30 cellular contexts compared by ENCODE assay signal in genomic region chr2:61946661-61947060, GRCh38. TPM values are rescaled to one million over a fixed set of nuclear protein-coding genes. Genes with fewer than 3 reads are reported as not detected.
DNase-seq lines count a peak whose midpoint lies in the region; ATAC-seq and TF ChIP-seq lines count a peak whose summit lies in the region.
"Had no signal": no experiment of that assay in that cellular context is flagged by ENCODE, and none has a peak within 500 bp of the region (broad histone marks: within the 10 kb centered on the region; RNA-seq: fewer than 3 reads in every experiment).

No MANE protein-coding gene starts in this region.

- ATAC-seq in HCT116 (no peak), memory B cell (ENCODE audit: low read depth) (no peak), GM19455 (IDR thresholded peaks at IDR 0.05; ENCODE audit: unreplicated experiment) (no peak)
- ATAC-seq: heart right ventricle; mucosa of descending colon; natural killer cell; stimulated activated naive B cell treated with anti-CD40 and anti-IgM and Interleukin-4, amounts not matched to agents 10 μg/mL and 1 μg/mL and 100 μg/mL, for 72 hours had no signal

- no peak overlapping the region for H2AFZ ChIP-seq in HCT116 (ENCODE audit: low read depth, low read length, poor library complexity, severe bottlenecking)

- no peaks in the 10 kb centered on the region for H4K20me1 ChIP-seq in HCT116 (ENCODE audit: insufficient read depth)
- H4K20me1 ChIP-seq: BLaER1 treated with 17β-estradiol and CSF1 and Interleukin-3, amounts not matched to agents 10 nM and 100 nM had no signal

- no peak overlapping the region for H3K27ac ChIP-seq in HCT116 (ENCODE audit: low read depth, low read length)
- H3K27ac ChIP-seq: BLaER1 treated with 17β-estradiol and CSF1 and Interleukin-3, amounts not matched to agents 10 nM and 100 nM; esophagus squamous epithelium; lower lobe of right lung; skin epidermis; upper lobe of left lung had no signal

- H3K4me1 ChIP-seq in Caco-2 (peaks cover 68% of the 10 kb centered on the region), HCT116 (ENCODE audit: control insufficient read depth in 1 of 2, insufficient read depth in 2 of 2, low read length in 2 of 2) (peaks cover 30 to 39% of the 10 kb centered on the region in 2 experiments), adipocyte (ENCODE audit: control insufficient read depth, insufficient read depth, low read length) (peaks cover 16% of the 10 kb centered on the region)
- H3K4me1 ChIP-seq: lower lobe of right lung had no signal

- BruUV-seq in Caco-2 (replicated peaks; lab: Mats Ljungman, UMichigan) (no TSS peak), HCT116 (replicated peaks; lab: Mats Ljungman, UMichigan) (no TSS peak)

- no peaks in the 10 kb centered on the region for H3K27me3 Mint-ChIP-seq in Caco-2 (ENCODE audit: insufficient read depth, unreplicated experiment)
- H3K27me3 Mint-ChIP-seq in memory B cell, result no peaks in the 10 kb centered on the region
- H3K27me3 Mint-ChIP-seq in activated naive CD4-positive, alpha-beta T cell treated with anti-CD3 and anti-CD28 coated beads, Interleukin-2, amount 10 ng/mL, durations not matched to agents 7 days and 5 days, result no peaks in the 10 kb centered on the region
- H3K27me3 Mint-ChIP-seq: activated CD4-positive, alpha-beta T cell treated with anti-CD3 and anti-CD28 coated beads, Interleukin-2, amount 10 ng/mL, durations not matched to agents 7 days and 5 days; activated naive CD8-positive, alpha-beta T cell treated with anti-CD3 and anti-CD28 coated beads, Interleukin-2, amount 10 ng/mL, durations not matched to agents 7 days and 5 days; central memory CD8-positive, alpha-beta T cell; stimulated activated naive B cell treated with anti-CD40 and anti-IgM and Interleukin-4, amounts not matched to agents 10 μg/mL and 1 μg/mL and 100 μg/mL, for 72 hours had no signal

- H3K9ac ChIP-seq in HCT116 (ENCODE audit: low read length), result no peak overlapping the region
- no peak overlapping the region for H3K9ac ChIP-seq in adipocyte (ENCODE audit: low read length)
- H3K9ac ChIP-seq: BLaER1 treated with 17β-estradiol and CSF1 and Interleukin-3, amounts not matched to agents 10 nM and 100 nM had no signal

- H3K4me3 Mint-ChIP-seq in Caco-2 (ENCODE audit: unreplicated experiment), result peak overlapping the region; percentile 21
- H3K4me3 Mint-ChIP-seq in memory B cell, result no peak overlapping the region
- no peak overlapping the region for H3K4me3 Mint-ChIP-seq in activated naive CD4-positive, alpha-beta T cell treated with anti-CD3 and anti-CD28 coated beads, Interleukin-2, amount 10 ng/mL, durations not matched to agents 7 days and 5 days
- H3K4me3 Mint-ChIP-seq: activated CD4-positive, alpha-beta T cell treated with anti-CD3 and anti-CD28 coated beads, Interleukin-2, amount 10 ng/mL, durations not matched to agents 7 days and 5 days; activated naive CD8-positive, alpha-beta T cell treated with anti-CD3 and anti-CD28 coated beads, Interleukin-2, amount 10 ng/mL, durations not matched to agents 7 days and 5 days; central memory CD8-positive, alpha-beta T cell; natural killer cell; stimulated activated naive B cell treated with anti-CD40 and anti-IgM and Interleukin-4, amounts not matched to agents 10 μg/mL and 1 μg/mL and 100 μg/mL, for 72 hours had no signal

- no peak for TF ChIP-seq RAD21 in HCT116 (IDR thresholded peaks at IDR 0.05; ENCODE audit: low read depth)

- CTCF ChIA-PET in Caco-2 (lab: Charles Lee) (no interaction called here), HCT116 (lab: Charles Lee) (no interaction called here)
- CTCF ChIA-PET in activated naive CD4-positive, alpha-beta T cell treated with anti-CD3 and anti-CD28 coated beads, Interleukin-2, amount 10 ng/mL, durations not matched to agents 7 days and 5 days (lab: Charles Lee), result no interaction called here

- H3K9me2 ChIP-seq in HCT116 (ENCODE audit: insufficient read depth), result no peaks in the 10 kb centered on the region

- H3K4me1 Mint-ChIP-seq in Caco-2 (ENCODE audit: low read depth, unreplicated experiment), result peaks cover 44% of the 10 kb centered on the region
- H3K4me1 Mint-ChIP-seq in memory B cell, result peaks cover 5% of the 10 kb centered on the region
- H3K4me1 Mint-ChIP-seq in activated naive CD4-positive, alpha-beta T cell treated with anti-CD3 and anti-CD28 coated beads, Interleukin-2, amount 10 ng/mL, durations not matched to agents 7 days and 5 days, result peaks cover 3% of the 10 kb centered on the region
- H3K4me1 Mint-ChIP-seq: central memory CD8-positive, alpha-beta T cell had no signal

- intact Hi-C loops in Caco-2 (cut with micrococcal nuclease; ENCODE audit: unreplicated experiment) (no loop called here), HCT116 (cut with micrococcal nuclease) (no loop called here)

- 0 out of 2 replicates have a peak overlapping the region, but pooled peaks have one; percentile 0 for H3K4me2 ChIP-seq in HCT116 (ENCODE audit: low read length)
- H3K4me2 ChIP-seq: BLaER1 treated with 17β-estradiol and CSF1 and Interleukin-3, amounts not matched to agents 10 nM and 100 nM had no signal

- no peaks in the 10 kb centered on the region for H3K27me3 ChIP-seq in Caco-2 (replicated peaks; ENCODE audit: control insufficient read depth, insufficient read depth, low read length)
- H3K27me3 ChIP-seq in HCT116 (ENCODE audit: insufficient read depth, low read length), result no peaks in the 10 kb centered on the region
- H3K27me3 ChIP-seq in adipocyte (replicated peaks; ENCODE audit: control insufficient read depth, insufficient read depth, low read length), result no peaks in the 10 kb centered on the region
- H3K27me3 ChIP-seq: BLaER1 treated with 17β-estradiol and CSF1 and Interleukin-3, amounts not matched to agents 10 nM and 100 nM; esophagus squamous epithelium; heart right ventricle; upper lobe of left lung had no signal

- POLR2A ChIA-PET in Caco-2 (lab: Charles Lee), result no interaction called here
- POLR2A ChIA-PET in HCT116 (lab: Charles Lee), result no interaction called here

- TF ChIP-seq CTCF in Caco-2 (IDR thresholded peaks at IDR 0.05; ENCODE audit: insufficient read depth in 1 of 2, low read depth in 1 of 2, low read length in 1 of 2, severe bottlenecking in 1 of 2, unreplicated experiment in 1 of 2), result no peak
- no peak for TF ChIP-seq CTCF in HCT116 (IDR thresholded peaks at IDR 0.05 in 2 of 3, conservative IDR thresholded peaks at IDR 0.05 in 1 of 3; ENCODE audit: borderline replicate concordance in 1 of 3, insufficient read depth in 1 of 3, low read depth in 2 of 3, low read length in 2 of 3)

- peak overlapping the region; percentile 27 for H3K27ac Mint-ChIP-seq in Caco-2 (ENCODE audit: unreplicated experiment)
- H3K27ac Mint-ChIP-seq in memory B cell, result peak overlapping the region; percentile 2
- no peak overlapping the region for H3K27ac Mint-ChIP-seq in activated naive CD4-positive, alpha-beta T cell treated with anti-CD3 and anti-CD28 coated beads, Interleukin-2, amount 10 ng/mL, durations not matched to agents 7 days and 5 days
- H3K27ac Mint-ChIP-seq: activated CD4-positive, alpha-beta T cell treated with anti-CD3 and anti-CD28 coated beads, Interleukin-2, amount 10 ng/mL, durations not matched to agents 7 days and 5 days; activated naive CD8-positive, alpha-beta T cell treated with anti-CD3 and anti-CD28 coated beads, Interleukin-2, amount 10 ng/mL, durations not matched to agents 7 days and 5 days; natural killer cell; stimulated activated naive B cell treated with anti-CD40 and anti-IgM and Interleukin-4, amounts not matched to agents 10 μg/mL and 1 μg/mL and 100 μg/mL, for 72 hours had no signal

- peaks cover 3% of the 10 kb centered on the region; the same call in 1 of the 2 replicates for H3K9me3 ChIP-seq in Caco-2
- H3K9me3 ChIP-seq in HCT116 (ENCODE audit: control insufficient read depth in 1 of 2, insufficient read depth in 1 of 2, low read depth in 1 of 2, low read length in 2 of 2), result no peaks in the 10 kb centered on the region
- no peaks in the 10 kb centered on the region for H3K9me3 ChIP-seq in adipocyte (ENCODE audit: control insufficient read depth, low read length)
- H3K9me3 ChIP-seq: esophagus squamous epithelium, lower lobe of right lung, mucosa of descending colon, upper lobe of left lung had no signal

- H3K4me3 ChIP-seq in Caco-2 (ENCODE audit: low read depth, low read length) (no peak overlapping the region), HCT116 (replicated peaks in 1 of 2; ENCODE audit: low read depth in 1 of 2, low read length in 2 of 2) (no peak overlapping the region), adipocyte (ENCODE audit: low read length) (no peak overlapping the region)
- H3K4me3 ChIP-seq: BLaER1 treated with 17β-estradiol and CSF1 and Interleukin-3, amounts not matched to agents 10 nM and 100 nM; esophagus squamous epithelium; heart right ventricle; lower lobe of right lung; mucosa of descending colon; skin epidermis; upper lobe of left lung had no signal

- RAD21 ChIA-PET in HCT116 (lab: Charles Lee; ENCODE audit: low non-redundant PET in 1 of 2, low total read pairs in 2 of 2, uncharacterized antibody in 2 of 2, unreplicated experiment in 2 of 2), result no interaction called here

- H3K36me3 Mint-ChIP-seq in Caco-2 (ENCODE audit: insufficient read depth, unreplicated experiment), result peaks cover 9% of the 10 kb centered on the region
- peaks cover 10% of the 10 kb centered on the region for H3K36me3 Mint-ChIP-seq in memory B cell
- H3K36me3 Mint-ChIP-seq in activated naive CD4-positive, alpha-beta T cell treated with anti-CD3 and anti-CD28 coated beads, Interleukin-2, amount 10 ng/mL, durations not matched to agents 7 days and 5 days, result no peaks in the 10 kb centered on the region
- H3K36me3 Mint-ChIP-seq: natural killer cell had no signal

- TF ChIP-seq POLR2A in HCT116 (IDR thresholded peaks at IDR 0.05; ENCODE audit: borderline replicate concordance, extremely low read depth, insufficient read depth, insufficient read length), result no peak

- no peaks in the 10 kb centered on the region; the same call in 1 of the 2 replicates for H3K79me2 ChIP-seq in HCT116 (ENCODE audit: insufficient read depth, low read length)

- DNase-seq in Caco-2 (no peak), HCT116 (ENCODE audit: low read depth, low spot score) (no peak), adipocyte (ENCODE audit: low read depth) (peak; percentile 28), memory B cell (ENCODE audit: low spot score in 2 of 2) (no peak)
- DNase-seq in activated naive CD4-positive, alpha-beta T cell treated with anti-CD3 and anti-CD28 coated beads, Interleukin-2, amount 10 ng/mL, durations not matched to agents 7 days and 5 days, result no peak
- DNase-seq in activated CD8-positive, alpha-beta memory T cell treated with anti-CD3 and anti-CD28 coated beads for 24 hours, result no peak
- no peak for DNase-seq in effector CD4-positive, alpha-beta T cell
- DNase-seq: activated CD4-positive, alpha-beta T cell treated with anti-CD3 and anti-CD28 coated beads, Interleukin-2, amount 10 ng/mL, durations not matched to agents 7 days and 5 days; activated effector memory CD4-positive, alpha-beta T cell treated with anti-CD3 and anti-CD28 coated beads, Interleukin-2, amount 50 U/mL, for 16 hours; activated naive CD8-positive, alpha-beta T cell treated with anti-CD3 and anti-CD28 coated beads, Interleukin-2, amount 10 ng/mL, durations not matched to agents 7 days and 5 days; activated T-cell treated with anti-CD3 and anti-CD28 coated beads, Interleukin-2, amount 50 U/mL, for 1 hour; dermis blood vessel endothelial cell; DMS53; esophagus squamous epithelium; foreskin melanocyte; GDM1; heart right ventricle; Kasumi-1; lower lobe of right lung; mucosa of descending colon; natural killer cell; NCI-H1436; NCI-H345; SHP77; stimulated activated naive B cell treated with anti-CD40 and anti-IgM and Interleukin-4, amounts not matched to agents 10 μg/mL and 1 μg/mL and 100 μg/mL, for 72 hours; upper lobe of left lung had no signal

- peaks cover 14% of the 10 kb centered on the region for H3K9me3 Mint-ChIP-seq in Caco-2 (ENCODE audit: unreplicated experiment)
- H3K9me3 Mint-ChIP-seq in memory B cell, result no peaks in the 10 kb centered on the region
- no peaks in the 10 kb centered on the region for H3K9me3 Mint-ChIP-seq in activated naive CD4-positive, alpha-beta T cell treated with anti-CD3 and anti-CD28 coated beads, Interleukin-2, amount 10 ng/mL, durations not matched to agents 7 days and 5 days
- H3K9me3 Mint-ChIP-seq: activated CD4-positive, alpha-beta T cell treated with anti-CD3 and anti-CD28 coated beads, Interleukin-2, amount 10 ng/mL, durations not matched to agents 7 days and 5 days; central memory CD8-positive, alpha-beta T cell; natural killer cell; stimulated activated naive B cell treated with anti-CD40 and anti-IgM and Interleukin-4, amounts not matched to agents 10 μg/mL and 1 μg/mL and 100 μg/mL, for 72 hours had no signal

- H3K36me3 ChIP-seq in Caco-2 (ENCODE audit: control insufficient read depth, insufficient read depth, low read length) (no peaks in the 10 kb centered on the region), HCT116 (ENCODE audit: control insufficient read depth in 1 of 2, insufficient read depth in 2 of 2, low read length in 2 of 2) (no peaks in the 10 kb centered on the region), adipocyte (ENCODE audit: control insufficient read depth, insufficient read depth, low read length, severe bottlenecking) (no peaks in the 10 kb centered on the region)
- H3K36me3 ChIP-seq: esophagus squamous epithelium, heart right ventricle, lower lobe of right lung, upper lobe of left lung had no signal

RNA-seq across cellular contexts. Expression of gene COMMD1, which starts 41.2 kb away (rescaled TPM):
- total RNA-seq in Caco-2 (2022) (50.0 and 56.7 TPM in 2 replicates), HCT116 (2021; ENCODE audit: unreplicated experiment) (16.1 TPM)
- polyA plus RNA-seq in HCT116 (2012), result 11.7 and 14.7 TPM in 2 replicates

RNA-seq across cellular contexts. Expression of gene CCT4, which starts 58.2 kb away (rescaled TPM):
- total RNA-seq in Caco-2 (2022), result 306 and 307 TPM in 2 replicates
- total RNA-seq in HCT116 (2021; ENCODE audit: unreplicated experiment), result 316 TPM
- polyA plus RNA-seq in HCT116 (2012), result 134 and 185 TPM in 2 replicates
